Comparison of ENCODE assay signal across 27 cellular contexts in genomic region chr3:120180731-120181412, GRCh38.
"Had no signal": no experiment of that assay in that cellular context is flagged by ENCODE, and none has a peak within 500 bp of the region (broad histone marks: within the 10 kb centered on the region; RNA-seq: fewer than 3 reads in every experiment).

No MANE protein-coding gene starts in this region.

- H3K27ac ChIP-seq: brain microvascular endothelial cell, esophagus squamous epithelium, spleen, suprapubic skin, tibial artery had no signal

- H3K27me3 ChIP-seq: brain microvascular endothelial cell, esophagus squamous epithelium, spleen, suprapubic skin, tibial artery had no signal

- H3K4me3 ChIP-seq: esophagus squamous epithelium, spleen, suprapubic skin, tibial artery had no signal

- H3K9me3 ChIP-seq: esophagus squamous epithelium, spleen, suprapubic skin, tibial artery had no signal

- ATAC-seq: activated T-helper 17 cell treated with anti-CD3 and anti-CD28 coated beads, Interleukin-2, amount 50 U/mL, for 72 hours; naive thymus-derived CD8-positive, alpha-beta T cell; right cardiac atrium; T-helper 17 cell; WTC11 had no signal

- H3K36me3 ChIP-seq: brain microvascular endothelial cell, esophagus squamous epithelium, spleen, suprapubic skin, tibial artery had no signal

- FAIRE-seq: endothelial cell of umbilical vein, frontal cortex, islet of Langerhans had no signal

- DNase-seq: activated CD4-positive, alpha-beta memory T cell treated with anti-CD3 and anti-CD28 coated beads, Interleukin-2, amount 10 ng/mL, durations not matched to agents 7 days and 5 days; activated CD4-positive, alpha-beta T cell treated with anti-CD3 and anti-CD28 coated beads for 1 hour; activated CD4-positive, alpha-beta T cell treated with anti-CD3 and anti-CD28 coated beads, Interleukin-2, amount 10 ng/mL, durations not matched to agents 7 days and 5 days; activated CD8-positive, alpha-beta memory T cell treated with anti-CD3 and anti-CD28 coated beads, Interleukin-2, amount 50 U/mL, for 48 hours; activated gamma-delta T cell treated with Interleukin-2 at 50 U/mL for 16 hours; activated naive CD4-positive, alpha-beta T cell treated with anti-CD3 and anti-CD28 coated beads, Interleukin-2, amount 50 U/mL, for 16 hours; activated T-cell treated with anti-CD3 and anti-CD28 coated beads, Interleukin-2, amount 50 U/mL, for 24 hours; amniotic stem cell; brain microvascular endothelial cell; caudate nucleus; cortex of kidney; esophagus squamous epithelium; left colon; mesenchymal stem cell; naive thymus-derived CD8-positive, alpha-beta T cell; nucleus accumbens; right cardiac atrium; spleen; stimulated activated naive CD4-positive, alpha-beta T cell; T-helper 17 cell; tibial artery had no signal
